ENCODE assay signal across 25 cellular contexts in the genomic region with DNA sequence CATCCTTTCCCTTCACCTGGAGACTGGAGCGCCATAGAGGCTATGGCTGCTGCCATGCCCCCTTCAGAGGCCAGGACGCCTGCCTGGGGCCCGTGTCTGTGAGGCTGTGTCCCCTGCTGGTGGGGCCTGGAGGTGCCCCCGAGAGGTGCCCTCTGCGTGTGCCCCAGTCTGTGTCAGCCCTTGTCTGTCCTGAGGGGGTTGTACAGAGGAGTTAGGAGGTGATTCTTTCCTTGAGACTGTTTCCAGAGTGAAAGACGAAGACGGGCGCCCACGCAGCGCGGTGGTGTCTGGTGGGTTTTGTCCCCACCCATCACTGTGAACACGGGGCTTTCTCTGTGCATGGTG. TPM values are rescaled to one million over a fixed set of nuclear protein-coding genes. Genes with fewer than 3 reads are reported as not detected.
DNase-seq lines count a peak whose midpoint lies in the region; ATAC-seq and TF ChIP-seq lines count a peak whose summit lies in the region.
"Had no signal": no experiment of that assay in that cellular context is flagged by ENCODE, and none has a peak within 500 bp of the region (broad histone marks: within the 10 kb centered on the region; RNA-seq: fewer than 3 reads in every experiment).

No MANE protein-coding gene starts in this region.

- H3K9me3 Mint-ChIP-seq in activated CD8-positive, alpha-beta memory T cell treated with anti-CD3 and anti-CD28 coated beads, Interleukin-2, amount 10 ng/mL, durations not matched to agents 7 days and 5 days (ENCODE audit: low read depth): no peaks in the 10 kb centered on the region
- H3K9me3 Mint-ChIP-seq in endodermal cell (no peaks in the 10 kb centered on the region), CD14-positive monocyte (peaks cover 0 to 2% (median 0%) of the 10 kb centered on the region in 7 donors)
- H3K9me3 Mint-ChIP-seq: activated T-helper 17 cell treated with anti-CD3 and anti-CD28 coated beads, Interleukin-2, amount 50 U/mL, for 72 hours; IgD-negative memory B cell; natural killer cell treated with Interleukin-12 subunit alpha and Interleukin-12 subunit beta and Interleukin-15 and Interleukin-18, amount 100 ng/mL, for 72 hours had no signal

- POLR2A ChIA-PET in RWPE1 (lab: Yijun Ruan, JAX; ENCODE audit: low non-redundant PET): interaction anchor here (0.7 kb wide), 1 partner anchor 86 kb away, joined by 3 read pairs; no protein-coding TSS in a partner anchor

- CTCF ChIA-PET in activated CD8-positive, alpha-beta memory T cell treated with anti-CD3 and anti-CD28 coated beads, Interleukin-2, amount 10 ng/mL, durations not matched to agents 7 days and 5 days (lab: Charles Lee): interaction anchor here (0.7 to 1.3 kb wide), 2 partner anchors 67 to 136 kb away, joined by 3 read pairs; no protein-coding TSS in a partner anchor
- CTCF ChIA-PET in RWPE1 (lab: Yijun Ruan, JAX): interaction anchor here (0.7 to 0.9 kb wide), 3 partner anchors 9 to 170 kb away, joined by 3 to 4 read pairs (median 3); no protein-coding TSS in a partner anchor

- H3K4me3 ChIP-seq in endodermal cell (ENCODE audit: low read length) (no peak overlapping the region), body of pancreas (no peak overlapping the region)

- TF ChIP-seq CTCF in RWPE1 (conservative IDR thresholded peaks at IDR 0.05; ENCODE audit: low read depth) (no peak), endodermal cell (conservative IDR thresholded peaks at IDR 0.05) (peak; percentile 51), CD14-positive monocyte (IDR thresholded peaks at IDR 0.05) (no peak), body of pancreas (IDR thresholded peaks at IDR 0.05) (no peak)

- H3K4me1 Mint-ChIP-seq in activated CD8-positive, alpha-beta memory T cell treated with anti-CD3 and anti-CD28 coated beads, Interleukin-2, amount 10 ng/mL, durations not matched to agents 7 days and 5 days: peaks cover 8% of the 10 kb centered on the region
- H3K4me1 Mint-ChIP-seq in endodermal cell (no peaks in the 10 kb centered on the region), CD14-positive monocyte (no peaks in the 10 kb centered on the region)

- no peaks in the 10 kb centered on the region for H3K27me3 ChIP-seq in endodermal cell (ENCODE audit: control insufficient read depth, insufficient read depth, low read length, poor library complexity, severe bottlenecking)
- H3K27me3 ChIP-seq in body of pancreas: no peaks in the 10 kb centered on the region

- intact Hi-C loops in CD14-positive monocyte (cut with micrococcal nuclease): no loop called here
- intact Hi-C loops in body of pancreas (cut with DNase I): no loop called here

- DNase-seq in activated CD8-positive, alpha-beta memory T cell treated with anti-CD3 and anti-CD28 coated beads, Interleukin-2, amount 10 ng/mL, durations not matched to agents 7 days and 5 days: no peak
- no peak for DNase-seq in activated CD8-positive, alpha-beta memory T cell treated with anti-CD3 and anti-CD28 coated beads, Interleukin-2, amount 50 U/mL, for 4 hours
- DNase-seq in RWPE1 (ENCODE audit: low spot score) (no peak), endodermal cell (no peak), kidney glomerular epithelial cell (lab: John Stamatoyannopoulos, UW) (no peak), CD14-positive monocyte (ENCODE audit: low spot score) (no peak), body of pancreas (no peak)
- DNase-seq in stimulated activated naive CD8-positive, alpha-beta T cell treated with anti-CD3 and anti-CD28 coated beads, Interleukin-15, Interleukin-2, amounts not matched to agents 100 U/mL and 50 U/mL, for 24 hours: peak; percentile 19
- DNase-seq: activated CD4-positive, alpha-beta T cell treated with anti-CD3 and anti-CD28 coated beads, Interleukin-2, amount 50 U/mL, for 48 hours; amygdala; C1 segment of cervical spinal cord; caudate nucleus; DMS 273 treated with DMSO at 0.1 percent for 48 hours; GDM1; mesenchymal stem cell; NCI-H2029; NCI-H446 treated with DMSO at 0.1 percent for 48 hours; NK-92 treated with Interleukin-12 subunit alpha and Interleukin-12 subunit beta, amount 100 ng/mL, for 24 hours had no signal

- peaks cover 58% of the 10 kb centered on the region for H3K36me3 ChIP-seq in endodermal cell (ENCODE audit: control insufficient read depth, insufficient read depth, low read length)
- H3K36me3 ChIP-seq in body of pancreas (replicated peaks in 1 of 2; ENCODE audit: insufficient read depth in 1 of 2, low read depth in 2 of 2): peaks cover 0 to 10% of the 10 kb centered on the region in 2 donors

- 94 to 95% methylated on average over 3 to 12 of the region's 12 CpGs for WGBS in endodermal cell (ENCODE audit: insufficient coverage in 1 of 2, insufficient read length in 1 of 2), 2 experiments
- 85 to 100% methylated on average over 7 to 12 of the region's 12 CpGs for WGBS in body of pancreas, 2 donors

- H3K36me3 Mint-ChIP-seq in activated CD8-positive, alpha-beta memory T cell treated with anti-CD3 and anti-CD28 coated beads, Interleukin-2, amount 10 ng/mL, durations not matched to agents 7 days and 5 days: peaks cover 47% of the 10 kb centered on the region
- H3K36me3 Mint-ChIP-seq in endodermal cell (ENCODE audit: low read depth): peaks cover 64% of the 10 kb centered on the region
- H3K36me3 Mint-ChIP-seq in CD14-positive monocyte: peaks cover 54 to 86% of the 10 kb centered on the region in 2 donors

- H3K9ac ChIP-seq in endodermal cell (ENCODE audit: extremely low read depth, low read length, poor library complexity, severe bottlenecking): no peak overlapping the region

- H3K4me3 Mint-ChIP-seq in activated CD8-positive, alpha-beta memory T cell treated with anti-CD3 and anti-CD28 coated beads, Interleukin-2, amount 10 ng/mL, durations not matched to agents 7 days and 5 days: no peak overlapping the region
- H3K4me3 Mint-ChIP-seq in endodermal cell (no peak overlapping the region), CD14-positive monocyte (no peak overlapping the region)
- H3K4me3 Mint-ChIP-seq: activated T-helper 17 cell treated with anti-CD3 and anti-CD28 coated beads, Interleukin-2, amount 50 U/mL, for 72 hours; IgD-negative memory B cell; natural killer cell treated with Interleukin-12 subunit alpha and Interleukin-12 subunit beta and Interleukin-15 and Interleukin-18, amount 100 ng/mL, for 72 hours had no signal

- TF ChIP-seq POLR2A in body of pancreas (IDR thresholded peaks at IDR 0.05): no peak

- H3K9me3 ChIP-seq in endodermal cell (ENCODE audit: control insufficient read depth, low read length) (no peaks in the 10 kb centered on the region), body of pancreas (no peaks in the 10 kb centered on the region)

- H3K27ac ChIP-seq in RWPE1 (peak overlapping the region; percentile 2), endodermal cell (ENCODE audit: low read depth, low read length) (no peak overlapping the region), body of pancreas (no peak overlapping the region)

- H3K27me3 Mint-ChIP-seq in activated CD8-positive, alpha-beta memory T cell treated with anti-CD3 and anti-CD28 coated beads, Interleukin-2, amount 10 ng/mL, durations not matched to agents 7 days and 5 days: no peaks in the 10 kb centered on the region
- H3K27me3 Mint-ChIP-seq in endodermal cell (ENCODE audit: insufficient read depth) (no peaks in the 10 kb centered on the region), CD14-positive monocyte (ENCODE audit: low read depth in 3 of 3) (no peaks in the 10 kb centered on the region)
- H3K27me3 Mint-ChIP-seq: activated T-helper 17 cell treated with anti-CD3 and anti-CD28 coated beads, Interleukin-2, amount 50 U/mL, for 72 hours; IgD-negative memory B cell; natural killer cell treated with Interleukin-12 subunit alpha and Interleukin-12 subunit beta and Interleukin-15 and Interleukin-18, amount 100 ng/mL, for 72 hours had no signal

- peak overlapping the region; percentile 46 for H3K27ac Mint-ChIP-seq in activated CD8-positive, alpha-beta memory T cell treated with anti-CD3 and anti-CD28 coated beads, Interleukin-2, amount 10 ng/mL, durations not matched to agents 7 days and 5 days
- H3K27ac Mint-ChIP-seq in endodermal cell (peak overlapping the region; percentile 39), CD14-positive monocyte (peak overlapping the region in 1 of 7 donors; percentile 32)
- H3K27ac Mint-ChIP-seq: activated T-helper 17 cell treated with anti-CD3 and anti-CD28 coated beads, Interleukin-2, amount 50 U/mL, for 72 hours; IgD-negative memory B cell; natural killer cell treated with Interleukin-12 subunit alpha and Interleukin-12 subunit beta and Interleukin-15 and Interleukin-18, amount 100 ng/mL, for 72 hours had no signal

- no peak for ATAC-seq in activated CD8-positive, alpha-beta memory T cell treated with anti-CD3 and anti-CD28 coated beads, Interleukin-2, amount 10 ng/mL, durations not matched to agents 7 days and 5 days
- ATAC-seq in stimulated activated naive CD8-positive, alpha-beta T cell treated with anti-CD3 and anti-CD28 coated beads, Interleukin-15, Interleukin-2, amounts not matched to agents 100 U/mL and 50 U/mL, for 24 hours: peak; percentile 42
- no peak for ATAC-seq in body of pancreas
- ATAC-seq: activated T-helper 17 cell treated with anti-CD3 and anti-CD28 coated beads, Interleukin-2, amount 50 U/mL, for 72 hours had no signal

- H3K4me1 ChIP-seq in endodermal cell (ENCODE audit: control insufficient read depth, insufficient read depth, low read length) (no peaks in the 10 kb centered on the region), body of pancreas (no peaks in the 10 kb centered on the region)

RNA-seq across cellular contexts. Expression of a gene that starts 24.6 kb away (rescaled TPM):
- total RNA-seq in activated CD8-positive, alpha-beta memory T cell treated with anti-CD3 and anti-CD28 coated beads, Interleukin-2, amount 10 ng/mL, durations not matched to agents 7 days and 5 days: 10 to 100 TPM; 58.4 to 67.6 TPM
- total RNA-seq in endodermal cell (10 to 100 TPM; 45.9 to 55.1 TPM), body of pancreas (10 to 100 TPM in 1 of 2 donors, 1 to 10 TPM in 1; 5.2 to 30.7 TPM)
- polyA plus RNA-seq in endodermal cell (2013, experiment 1 of 2): 20.1 TPM
- 20.4 TPM for polyA plus RNA-seq in endodermal cell (2013, experiment 2 of 2)
- polyA plus RNA-seq in CD14-positive monocyte: 1 to 10 TPM; 1.6 to 2.0 TPM

RNA-seq across cellular contexts. Expression of a gene that starts 33.7 kb away (rescaled TPM):
- total RNA-seq in activated CD8-positive, alpha-beta memory T cell treated with anti-CD3 and anti-CD28 coated beads, Interleukin-2, amount 10 ng/mL, durations not matched to agents 7 days and 5 days: 100 to 1,000 TPM; 106 to 107 TPM
- total RNA-seq in endodermal cell: 10 to 100 TPM; 64.2 to 76.5 TPM
- 50.4 TPM for polyA plus RNA-seq in endodermal cell (2013, experiment 1 of 2)
- polyA plus RNA-seq in endodermal cell (2013, experiment 2 of 2): 46.9 TPM
- polyA plus RNA-seq in CD14-positive monocyte: 10 to 100 TPM; 85.3 to 92.7 TPM
- 100 to 1,000 TPM; 156 to 161 TPM for total RNA-seq in body of pancreas

RNA-seq across cellular contexts. Expression of a gene that starts 34.2 kb away (rescaled TPM):
- total RNA-seq in activated CD8-positive, alpha-beta memory T cell treated with anti-CD3 and anti-CD28 coated beads, Interleukin-2, amount 10 ng/mL, durations not matched to agents 7 days and 5 days: 1 to 10 TPM in 1 of 2 experiments, not detected in 1; 1.7 TPM
- total RNA-seq in endodermal cell (1 to 10 TPM; 1.2 to 1.6 TPM), body of pancreas (not detected)
- polyA plus RNA-seq in endodermal cell (2013, experiment 1 of 2): not detected
- polyA plus RNA-seq in endodermal cell (2013, experiment 2 of 2): not detected
- under 1 TPM in 1 of 2 donors, not detected in 1; 0.55 TPM for polyA plus RNA-seq in CD14-positive monocyte
- total RNA-seq: epithelial cell of proximal tubule, frontal cortex had no signal
- polyA plus RNA-seq: IgD-negative memory B cell had no signal

RNA-seq across cellular contexts. Expression of a gene that starts 41.2 kb away (rescaled TPM):
- total RNA-seq in activated CD8-positive, alpha-beta memory T cell treated with anti-CD3 and anti-CD28 coated beads, Interleukin-2, amount 10 ng/mL, durations not matched to agents 7 days and 5 days: 1 to 10 TPM in 1 of 2 experiments, under 1 TPM in 1; 0.68 to 1.2 TPM
- total RNA-seq in endodermal cell (1 to 10 TPM; 2.1 to 4.4 TPM), body of pancreas (1 to 10 TPM; 1.3 to 4.9 TPM)
- polyA plus RNA-seq in endodermal cell (2013, experiment 1 of 2): 0.85 TPM
- polyA plus RNA-seq in endodermal cell (2013, experiment 2 of 2): 0.41 TPM
- not detected for polyA plus RNA-seq in CD14-positive monocyte
- total RNA-seq: A673, frontal cortex, urinary bladder had no signal
- polyA plus RNA-seq: IgD-negative memory B cell had no signal

RNA-seq across cellular contexts. Expression of a gene that starts 44.8 kb away (rescaled TPM):
- 100 to 1,000 TPM; 283 to 360 TPM for total RNA-seq in activated CD8-positive, alpha-beta memory T cell treated with anti-CD3 and anti-CD28 coated beads, Interleukin-2, amount 10 ng/mL, durations not matched to agents 7 days and 5 days
- total RNA-seq in endodermal cell (100 to 1,000 TPM; 326 to 339 TPM), body of pancreas (100 to 1,000 TPM; 196 to 238 TPM)
- 226 TPM for polyA plus RNA-seq in endodermal cell (2013, experiment 1 of 2)
- 225 TPM for polyA plus RNA-seq in endodermal cell (2013, experiment 2 of 2)
- polyA plus RNA-seq in CD14-positive monocyte: 100 to 1,000 TPM; 245 to 264 TPM
